In the genomic region with DNA sequence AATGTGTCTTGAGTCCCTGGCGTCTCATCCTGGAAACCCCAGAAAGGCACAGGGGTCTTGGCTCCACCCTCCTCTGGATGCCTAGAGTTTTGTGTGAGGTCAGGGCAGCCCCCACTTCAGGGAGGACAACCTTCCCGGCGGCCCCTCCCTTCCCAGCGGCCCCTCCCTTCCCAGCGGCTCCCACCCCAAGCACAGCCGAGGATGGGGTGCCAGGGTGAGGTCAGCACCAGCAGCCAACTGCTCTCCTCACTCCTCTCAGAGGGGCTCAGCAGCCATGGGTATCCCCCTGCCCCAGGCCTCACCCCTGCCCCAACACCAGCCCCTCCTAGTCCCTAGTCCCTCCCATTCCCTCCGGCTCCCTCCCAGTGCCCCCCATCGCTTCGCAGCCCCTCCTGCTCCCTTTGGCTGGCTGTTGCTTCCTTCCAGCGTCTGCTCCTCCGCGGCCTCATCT, we compare ENCODE assay signal across 22 cellular contexts. TPM values are rescaled to one million over a fixed set of nuclear protein-coding genes. Genes with fewer than 3 reads are reported as not detected.
DNase-seq lines count a peak whose midpoint lies in the region; ATAC-seq, FAIRE-seq and TF ChIP-seq lines count a peak whose summit lies in the region.
"Had no signal": no experiment of that assay in that cellular context is flagged by ENCODE, and none has a peak within 500 bp of the region (broad histone marks: within the 10 kb centered on the region; RNA-seq: fewer than 3 reads in every experiment).

No MANE protein-coding gene starts in this region.

- no peak for TF ChIP-seq POLR2A in sigmoid colon (IDR thresholded peaks at IDR 0.05)

- peaks cover 2% of the 10 kb centered on the region for H3K36me3 Mint-ChIP-seq in activated naive CD4-positive, alpha-beta T cell treated with anti-CD3 and anti-CD28 coated beads for 36 hours (ENCODE audit: low read depth)
- peaks cover 11% of the 10 kb centered on the region for H3K36me3 Mint-ChIP-seq in activated CD4-positive, alpha-beta T cell treated with anti-CD3 and anti-CD28 coated beads for 36 hours (ENCODE audit: low read depth)

- WGBS in sigmoid colon, 2 donors, result 77 to 80% methylated on average over 12 of the region's 12 CpGs

- H3K36me3 ChIP-seq in H7 (replicated peaks; ENCODE audit: control insufficient read depth, insufficient read depth, low read length), result no peaks in the 10 kb centered on the region; the same call in 1 of the 2 replicates
- H3K36me3 ChIP-seq in kidney (ENCODE audit: control insufficient read depth in 1 of 2, insufficient read depth in 2 of 2, low read length in 2 of 2), result peaks cover 0 to 5% of the 10 kb centered on the region in 2 donors
- peaks cover 0 to 58% (median 17%) of the 10 kb centered on the region in 4 donors for H3K36me3 ChIP-seq in sigmoid colon

- H3K4me3 ChIP-seq in H7 (ENCODE audit: insufficient read depth, low read depth, low read length) (no peak overlapping the region), kidney (ENCODE audit: low read length in 2 of 2) (no peak overlapping the region), sigmoid colon (no peak overlapping the region)

- TF ChIP-seq EP300 in sigmoid colon (IDR thresholded peaks at IDR 0.05), result no peak

- H3K9ac ChIP-seq in kidney (ENCODE audit: low read length in 2 of 2), result no peak overlapping the region

- peak; percentile 3 for DNase-seq in activated naive CD4-positive, alpha-beta T cell treated with anti-CD3 and anti-CD28 coated beads for 36 hours
- DNase-seq in activated naive CD4-positive, alpha-beta T cell treated with Interleukin-2 at 50 U/mL for 16 hours, result no peak
- DNase-seq in H7, result peak; percentile 61
- peak; percentile 63 for DNase-seq in kidney
- DNase-seq in sigmoid colon, result peak; percentile 55
- no peak for DNase-seq in SK-N-DZ (ENCODE audit: low spot score)
- no peak for DNase-seq in activated CD4-positive, alpha-beta T cell treated with anti-CD3 and anti-CD28 coated beads for 36 hours
- DNase-seq: BE2C; CD4-positive, CD25-positive, alpha-beta regulatory T cell; COR-L47; EL; KG1; NCI-H1694 treated with DMSO at 0.1 percent for 48 hours; NCI-H748 treated with DMSO at 0.1 percent for 48 hours; NK-92 treated with Interleukin-12 subunit alpha and Interleukin-12 subunit beta, amount 100 ng/mL, for 24 hours; SHP77 treated with DMSO at 0.1 percent for 48 hours had no signal

- no peaks in the 10 kb centered on the region for H3K9me3 Mint-ChIP-seq in activated naive CD4-positive, alpha-beta T cell treated with anti-CD3 and anti-CD28 coated beads for 36 hours
- H3K9me3 Mint-ChIP-seq in activated CD4-positive, alpha-beta T cell treated with anti-CD3 and anti-CD28 coated beads for 36 hours (ENCODE audit: low read depth), result no peaks in the 10 kb centered on the region
- H3K9me3 Mint-ChIP-seq: CD4-positive, CD25-positive, alpha-beta regulatory T cell had no signal

- H3K9me3 ChIP-seq in kidney (ENCODE audit: control insufficient read depth in 1 of 2, low read length in 2 of 2) (no peaks in the 10 kb centered on the region), sigmoid colon (no peaks in the 10 kb centered on the region)
- H3K9me3 ChIP-seq: BE2C had no signal

- TF ChIP-seq CTCF in kidney (IDR thresholded peaks at IDR 0.05; ENCODE audit: borderline replicate concordance, extremely low read depth, insufficient read depth) (no peak), sigmoid colon (IDR thresholded peaks at IDR 0.05) (no peak)

- H3K27ac ChIP-seq in kidney (ENCODE audit: low read depth in 2 of 2, low read length in 2 of 2), result no peak overlapping the region
- no peak overlapping the region for H3K27ac ChIP-seq in sigmoid colon

- CTCF ChIA-PET in activated naive CD4-positive, alpha-beta T cell treated with anti-CD3 and anti-CD28 coated beads for 36 hours (lab: Charles Lee), result no interaction called here
- CTCF ChIA-PET in activated CD4-positive, alpha-beta T cell treated with anti-CD3 and anti-CD28 coated beads for 36 hours (lab: Charles Lee), result no interaction called here

- FAIRE-seq in kidney (lab: Jason Lieb, UNC), result no peak
- FAIRE-seq: A204.1, GM12891, HepG2, RCC 7860 had no signal

- H3K4me1 Mint-ChIP-seq in activated naive CD4-positive, alpha-beta T cell treated with anti-CD3 and anti-CD28 coated beads for 36 hours (ENCODE audit: low read depth), result no peaks in the 10 kb centered on the region
- no peaks in the 10 kb centered on the region for H3K4me1 Mint-ChIP-seq in activated CD4-positive, alpha-beta T cell treated with anti-CD3 and anti-CD28 coated beads for 36 hours

- no peaks in the 10 kb centered on the region for H3K27me3 Mint-ChIP-seq in activated naive CD4-positive, alpha-beta T cell treated with anti-CD3 and anti-CD28 coated beads for 36 hours (ENCODE audit: low read depth)
- no peaks in the 10 kb centered on the region for H3K27me3 Mint-ChIP-seq in activated CD4-positive, alpha-beta T cell treated with anti-CD3 and anti-CD28 coated beads for 36 hours
- H3K27me3 Mint-ChIP-seq: CD4-positive, CD25-positive, alpha-beta regulatory T cell had no signal

- intact Hi-C loops in activated naive CD4-positive, alpha-beta T cell treated with anti-CD3 and anti-CD28 coated beads for 36 hours (cut with micrococcal nuclease), result no loop called here
- intact Hi-C loops in kidney (cut with DNase I) (no loop called here), sigmoid colon (cut with DNase I) (no loop called here)
- intact Hi-C loops in activated CD4-positive, alpha-beta T cell treated with anti-CD3 and anti-CD28 coated beads for 36 hours (cut with DNase I, micrococcal nuclease), result no loop called here

- H3K4me1 ChIP-seq in kidney (ENCODE audit: control insufficient read depth in 1 of 2, insufficient read depth in 1 of 2, low read depth in 1 of 2, low read length in 2 of 2) (no peaks in the 10 kb centered on the region), sigmoid colon (no peaks in the 10 kb centered on the region)
- H3K4me1 ChIP-seq: BE2C had no signal

- no peak for ATAC-seq in GM21423 (IDR thresholded peaks at IDR 0.05; ENCODE audit: unreplicated experiment)
- ATAC-seq in activated CD4-positive, alpha-beta T cell treated with anti-CD3 and anti-CD28 coated beads for 36 hours, result no peak
- ATAC-seq: HepG2 had no signal

- POLR2A ChIA-PET in activated CD4-positive, alpha-beta T cell treated with anti-CD3 and anti-CD28 coated beads for 36 hours (lab: Charles Lee), result no interaction called here

- no peak overlapping the region for H3K27ac Mint-ChIP-seq in activated naive CD4-positive, alpha-beta T cell treated with anti-CD3 and anti-CD28 coated beads for 36 hours
- no peak overlapping the region for H3K27ac Mint-ChIP-seq in activated CD4-positive, alpha-beta T cell treated with anti-CD3 and anti-CD28 coated beads for 36 hours
- H3K27ac Mint-ChIP-seq: CD4-positive, CD25-positive, alpha-beta regulatory T cell had no signal

- no peak overlapping the region for H3K4me3 Mint-ChIP-seq in activated naive CD4-positive, alpha-beta T cell treated with anti-CD3 and anti-CD28 coated beads for 36 hours
- no peak overlapping the region for H3K4me3 Mint-ChIP-seq in activated CD4-positive, alpha-beta T cell treated with anti-CD3 and anti-CD28 coated beads for 36 hours
- H3K4me3 Mint-ChIP-seq: CD4-positive, CD25-positive, alpha-beta regulatory T cell had no signal

- H3K27me3 ChIP-seq in H7 (ENCODE audit: control insufficient read depth, insufficient read depth, low read length) (no peaks in the 10 kb centered on the region), sigmoid colon (no peaks in the 10 kb centered on the region)

RNA-seq across cellular contexts. Expression of gene DGKQ, which starts 17.4 kb away (rescaled TPM):
- 10 to 100 TPM; 10.8 to 11.1 TPM for total RNA-seq in activated naive CD4-positive, alpha-beta T cell treated with anti-CD3 and anti-CD28 coated beads for 36 hours
- total RNA-seq in H7 (2014; rRNA removed; shearing (Covaris generic)), result 19.4 and 26.7 TPM in 2 replicates
- total RNA-seq in kidney (13.7 TPM), sigmoid colon (1 to 10 TPM; 3.5 to 8.9 (median 5.1) TPM)
- polyA plus RNA-seq in kidney (ENCODE audit: insufficient read depth, low read depth, low replicate concordance) (3.5 TPM), sigmoid colon (10 to 100 TPM; 19.8 to 26.2 (median 23.6) TPM)
- 1.3 and 1.5 TPM in 2 replicates for polyA plus RNA-seq in SK-N-DZ (2014; cell fraction: cytosol; rRNA removed)
- 11.1 and 12.0 TPM in 2 replicates for polyA plus RNA-seq in SK-N-DZ (2014; cell fraction: nucleus; rRNA removed)
- total RNA-seq in activated CD4-positive, alpha-beta T cell treated with anti-CD3 and anti-CD28 coated beads for 36 hours, result 10 to 100 TPM in 1 of 2 experiments, 1 to 10 TPM in 1; 9.3 to 11.3 TPM

RNA-seq across cellular contexts. Expression of gene TMEM175, which starts 23.7 kb away (rescaled TPM):
- 10 to 100 TPM; 13.9 to 15.8 TPM for total RNA-seq in activated naive CD4-positive, alpha-beta T cell treated with anti-CD3 and anti-CD28 coated beads for 36 hours
- 6.5 and 8.4 TPM in 2 replicates for total RNA-seq in H7 (2014; rRNA removed; shearing (Covaris generic))
- 31.1 TPM for total RNA-seq in kidney
- 26.0 TPM for polyA plus RNA-seq in kidney (ENCODE audit: insufficient read depth, low read depth, low replicate concordance)
- total RNA-seq in sigmoid colon, result 10 to 100 TPM; 19.3 to 42.6 (median 32.6) TPM
- 10 to 100 TPM in 2 of 3 donors, 1 to 10 TPM in 1; 4.6 to 34.5 (median 12.6) TPM for polyA plus RNA-seq in sigmoid colon
- polyA plus RNA-seq in SK-N-DZ (2014; cell fraction: cytosol; rRNA removed), result 6.0 and 7.4 TPM in 2 replicates
- polyA plus RNA-seq in SK-N-DZ (2014; cell fraction: nucleus; rRNA removed), result 62.1 and 116 TPM in 2 replicates
- total RNA-seq in activated CD4-positive, alpha-beta T cell treated with anti-CD3 and anti-CD28 coated beads for 36 hours, result 10 to 100 TPM; 15.2 to 17.3 TPM

RNA-seq across cellular contexts. Expression of gene GAK, which starts 23.8 kb away (rescaled TPM):
- total RNA-seq in activated naive CD4-positive, alpha-beta T cell treated with anti-CD3 and anti-CD28 coated beads for 36 hours, result 10 to 100 TPM; 87.6 to 96.8 TPM
- 77.4 and 85.1 TPM in 2 replicates for total RNA-seq in H7 (2014; rRNA removed; shearing (Covaris generic))
- total RNA-seq in kidney (124 TPM), sigmoid colon (100 to 1,000 TPM in 1 of 4 donors, 10 to 100 TPM in 3; 40.8 to 494 (median 60.4) TPM)
- polyA plus RNA-seq in kidney (ENCODE audit: insufficient read depth, low read depth, low replicate concordance) (92.0 TPM), sigmoid colon (100 to 1,000 TPM; 124 to 276 (median 150) TPM)
- 66.9 and 67.3 TPM in 2 replicates for polyA plus RNA-seq in SK-N-DZ (2014; cell fraction: cytosol; rRNA removed)
- 79.4 and 99.7 TPM in 2 replicates for polyA plus RNA-seq in SK-N-DZ (2014; cell fraction: nucleus; rRNA removed)
- total RNA-seq in activated CD4-positive, alpha-beta T cell treated with anti-CD3 and anti-CD28 coated beads for 36 hours, result 10 to 100 TPM; 82.9 to 88.0 TPM

RNA-seq across cellular contexts. Expression of gene IDUA, which starts 30.9 kb away (rescaled TPM):
- 10 to 100 TPM in 1 of 2 experiments, 1 to 10 TPM in 1; 9.5 to 10.5 TPM for total RNA-seq in activated naive CD4-positive, alpha-beta T cell treated with anti-CD3 and anti-CD28 coated beads for 36 hours
- total RNA-seq in H7 (2014; rRNA removed; shearing (Covaris generic)), result 4.6 TPM in 2 replicates
- total RNA-seq in kidney (58.5 TPM), sigmoid colon (10 to 100 TPM in 1 of 4 donors, 1 to 10 TPM in 3; 7.1 to 15.2 (median 7.6) TPM)
- polyA plus RNA-seq in kidney (ENCODE audit: insufficient read depth, low read depth, low replicate concordance) (11.9 TPM), sigmoid colon (10 to 100 TPM in 1 of 3 donors, 1 to 10 TPM in 2; 1.2 to 13.3 (median 4.2) TPM)
- 0.15 and 0.30 TPM in 2 replicates for polyA plus RNA-seq in SK-N-DZ (2014; cell fraction: cytosol; rRNA removed)
- 1.7 and 1.8 TPM in 2 replicates for polyA plus RNA-seq in SK-N-DZ (2014; cell fraction: nucleus; rRNA removed)
- 1 to 10 TPM; 6.4 to 9.0 TPM for total RNA-seq in activated CD4-positive, alpha-beta T cell treated with anti-CD3 and anti-CD28 coated beads for 36 hours

RNA-seq across cellular contexts. Expression of gene SLC26A1, which starts 37.2 kb away (rescaled TPM):
- total RNA-seq in activated naive CD4-positive, alpha-beta T cell treated with anti-CD3 and anti-CD28 coated beads for 36 hours, result not detected
- 0.03 and 0.30 TPM in 2 replicates for total RNA-seq in H7 (2014; rRNA removed; shearing (Covaris generic))
- 2.9 TPM for total RNA-seq in kidney
- 10.2 TPM for polyA plus RNA-seq in kidney (ENCODE audit: insufficient read depth, low read depth, low replicate concordance)
- total RNA-seq in sigmoid colon, result not detected
- 1 to 10 TPM in 1 of 3 donors, not detected in 2; 1.1 TPM for polyA plus RNA-seq in sigmoid colon
- polyA plus RNA-seq in SK-N-DZ (2014; cell fraction: cytosol; rRNA removed), result not detected in 2 replicates
- 1.5 TPM in 1 of 2 replicates, not detected in the other for polyA plus RNA-seq in SK-N-DZ (2014; cell fraction: nucleus; rRNA removed)
- total RNA-seq in activated CD4-positive, alpha-beta T cell treated with anti-CD3 and anti-CD28 coated beads for 36 hours, result under 1 TPM; 0.21 to 0.43 TPM
- total RNA-seq: H4 had no signal

Comparison
In these comparisons a context has a peak if more than half of its experiments do, and no peak if none do; other contexts are left out.
1. DNase-seq: peak in activated naive CD4-positive, alpha-beta T cell treated with anti-CD3 and anti-CD28 coated beads for 36 hours (single experiment), H7 (single experiment), kidney (single experiment) and sigmoid colon (single experiment); none in activated naive CD4-positive, alpha-beta T cell treated with Interleukin-2 at 50 U/mL for 16 hours (single experiment), SK-N-DZ (single experiment) and activated CD4-positive, alpha-beta T cell treated with anti-CD3 and anti-CD28 coated beads for 36 hours (single experiment).